In genomic region chr12:95130096-95130495, GRCh38 we compare ENCODE assay signal across 26 cellular contexts. TPM values are rescaled to one million over a fixed set of nuclear protein-coding genes. Genes with fewer than 3 reads are reported as not detected.
DNase-seq lines count a peak whose midpoint lies in the region; ATAC-seq and TF ChIP-seq lines count a peak whose summit lies in the region.
"Had no signal": no experiment of that assay in that cellular context is flagged by ENCODE, and none has a peak within 500 bp of the region (broad histone marks: within the 10 kb centered on the region; RNA-seq: fewer than 3 reads in every experiment).

No MANE protein-coding gene starts in this region.

- peaks cover 64% of the 10 kb centered on the region for H3K36me3 ChIP-seq in HUES48 (ENCODE audit: control insufficient read depth, insufficient read depth, low read length)
- peaks cover 28% of the 10 kb centered on the region for H3K36me3 ChIP-seq in upper lobe of right lung

- H3K27ac ChIP-seq in HUES48 (ENCODE audit: low read depth, low read length): peak overlapping the region; percentile 59
- no peak overlapping the region for H3K27ac ChIP-seq in upper lobe of right lung
- H3K27ac ChIP-seq: C4-2B, heart right ventricle had no signal

- no peaks in the 10 kb centered on the region for H3K27me3 ChIP-seq in HUES48 (ENCODE audit: control insufficient read depth, insufficient read depth, low read length)
- no peaks in the 10 kb centered on the region for H3K27me3 ChIP-seq in upper lobe of right lung
- H3K27me3 ChIP-seq: heart right ventricle had no signal

- no peak overlapping the region for H3K9ac ChIP-seq in HUES48 (ENCODE audit: low read depth, low read length)

- TF ChIP-seq CTCF in upper lobe of right lung (IDR thresholded peaks at IDR 0.05): no peak

- H3K4me3 ChIP-seq in HUES48 (ENCODE audit: low read depth, low read length) (no peak overlapping the region), upper lobe of right lung (no peak overlapping the region)
- H3K4me3 ChIP-seq: heart right ventricle, lung had no signal

- in situ Hi-C loops in Caki2 (cut with HindIII; ENCODE audit: low pct_unique_long_range_greater_than_20kb, low sequenced_read_pairs): no loop called here

- intact Hi-C loops in upper lobe of right lung (cut with DNase I): no loop called here

- DNase-seq in Caki2 (ENCODE audit: low read depth) (peak; percentile 26), amniotic epithelial cell (ENCODE audit: low read depth) (peak; percentile 85), kidney tubule cell (ENCODE audit: low spot score) (peak; percentile 23), upper lobe of right lung (no peak), NCI-H526 treated with DMSO at 0.1 percent for 48 hours (lab: John Stamatoyannopoulos, UW) (no peak)
- DNase-seq: activated CD8-positive, alpha-beta T cell treated with anti-CD3 and anti-CD28 coated beads for 36 hours; activated gamma-delta T cell treated with Interleukin-2 at 50 U/mL for 16 hours; dermis blood vessel endothelial cell; GDM1; heart right ventricle; HFFc6; Karpas-422; NCI-H1048; NCI-H2081; NCI-H524; occipital lobe; small intestine; stimulated activated CD4-positive, alpha-beta T cell treated with anti-CD3 and anti-CD28 coated beads, Interleukin-2, amount 100 ng/mL, for 48 hours; stimulated activated naive B cell treated with anti-CD40 and anti-IgM and Interleukin-4, amounts not matched to agents 10 μg/mL and 1 μg/mL and 100 μg/mL, for 72 hours; T1000 had no signal

- ATAC-seq in upper lobe of right lung: no peak
- no peak for ATAC-seq in GM19463 (IDR thresholded peaks at IDR 0.05; ENCODE audit: unreplicated experiment)
- ATAC-seq in GM21619 (IDR thresholded peaks at IDR 0.05; ENCODE audit: unreplicated experiment): no peak
- ATAC-seq: activated CD4-positive, CD25-positive, alpha-beta regulatory T cell treated with anti-CD3 and anti-CD28 coated beads, Interleukin-2, amount 50 U/mL, for 24 hours; activated CD8-positive, alpha-beta T cell treated with anti-CD3 and anti-CD28 coated beads for 36 hours; heart right ventricle; stimulated activated naive B cell treated with anti-CD40 and anti-IgM and Interleukin-4, amounts not matched to agents 10 μg/mL and 1 μg/mL and 100 μg/mL, for 72 hours had no signal

- H3K9me3 ChIP-seq in HUES48 (ENCODE audit: control insufficient read depth, insufficient read depth, low read length) (no peaks in the 10 kb centered on the region), upper lobe of right lung (no peaks in the 10 kb centered on the region)
- H3K9me3 ChIP-seq: heart right ventricle had no signal

- H3K4me1 ChIP-seq in HUES48 (ENCODE audit: control insufficient read depth, insufficient read depth, low read length) (no peaks in the 10 kb centered on the region), upper lobe of right lung (peaks cover 16% of the 10 kb centered on the region)

RNA-seq across cellular contexts. Expression of gene NR2C1, which starts 56.7 kb away (rescaled TPM):
- 23.0 and 25.4 TPM in 2 replicates for total RNA-seq in Caki2 (2014; rRNA removed; shearing (Covaris generic); ENCODE audit: low replicate concordance)
- total RNA-seq in upper lobe of right lung: 37.0 TPM

Comparison
In these comparisons a context has a peak if more than half of its experiments do, and no peak if none do; other contexts are left out.
1. DNase-seq: peak in Caki2 (single experiment), amniotic epithelial cell (single experiment) and kidney tubule cell (single experiment); none in upper lobe of right lung (single experiment) and NCI-H526 treated with DMSO at 0.1 percent for 48 hours (single experiment).